ENCODE assay signal across 9 cellular contexts in genomic region chr16:69107311-69107962, GRCh38. TPM values are rescaled to one million over a fixed set of nuclear protein-coding genes. Genes with fewer than 3 reads are reported as not detected.
DNase-seq lines count a peak whose midpoint lies in the region; ATAC-seq and TF ChIP-seq lines count a peak whose summit lies in the region.
"Had no signal": no experiment of that assay in that cellular context is flagged by ENCODE, and none has a peak within 500 bp of the region (broad histone marks: within the 10 kb centered on the region; RNA-seq: fewer than 3 reads in every experiment).

No MANE protein-coding gene starts in this region.

- H3K9me3 ChIP-seq in suprapubic skin = no peaks in the 10 kb centered on the region

- WGBS in suprapubic skin = 4% methylated on average over 19 of the region's 52 CpGs

- H3K36me3 Mint-ChIP-seq in T-helper 1 cell treated with Interleukin-12 subunit alpha and Interleukin-12 subunit beta and Interleukin-4 antibody, amounts not matched to agents 30 μg/mL and 1 μg/mL, for 36 hours (ENCODE audit: low read depth) = peaks cover 8% of the 10 kb centered on the region

- H3K4me3 ChIP-seq in brain microvascular endothelial cell (ENCODE audit: low read depth, low read length) (peak overlapping the region; percentile 30), suprapubic skin (peak overlapping the region; percentile 78)

- DNase-seq in T-helper 1 cell (no peak), brain microvascular endothelial cell (no peak), left colon (peak; percentile 67 to 76), suprapubic skin (ENCODE audit: low spot score in 2 of 2) (peak in 1 of 2 donors; percentile 61), COR-L47 (lab: John Stamatoyannopoulos, UW) (no peak)
- DNase-seq: activated naive CD4-positive, alpha-beta T cell treated with anti-CD3 and anti-CD28 coated beads, Interleukin-2, amount 50 U/mL, for 16 hours had no signal

- peaks cover 44% of the 10 kb centered on the region for H3K4me1 ChIP-seq in suprapubic skin

- H3K27me3 Mint-ChIP-seq in T-helper 1 cell treated with Interleukin-12 subunit alpha and Interleukin-12 subunit beta and Interleukin-4 antibody, amounts not matched to agents 30 μg/mL and 1 μg/mL, for 36 hours (ENCODE audit: low read depth) = peaks cover 40% of the 10 kb centered on the region

- intact Hi-C loops in left colon (cut with DNase I, micrococcal nuclease) = no loop called here

- ATAC-seq in left colon (peak; percentile 68), HG02884 (IDR thresholded peaks at IDR 0.05; ENCODE audit: unreplicated experiment) (no peak), GM18519 (IDR thresholded peaks at IDR 0.05; ENCODE audit: low FRiP score, unreplicated experiment) (no peak)

- H3K4me1 Mint-ChIP-seq in T-helper 1 cell treated with Interleukin-12 subunit alpha and Interleukin-12 subunit beta and Interleukin-4 antibody, amounts not matched to agents 30 μg/mL and 1 μg/mL, for 36 hours (ENCODE audit: low read depth) = peaks cover 13% of the 10 kb centered on the region

- TF ChIP-seq EP300 in suprapubic skin (IDR thresholded peaks at IDR 0.05) = no peak

- no peak for TF ChIP-seq POLR2A in suprapubic skin (IDR thresholded peaks at IDR 0.05)

- no peak overlapping the region for H3K27ac ChIP-seq in brain microvascular endothelial cell
- H3K27ac ChIP-seq in suprapubic skin = no peak overlapping the region

- no peaks in the 10 kb centered on the region for H3K9me3 Mint-ChIP-seq in T-helper 1 cell treated with Interleukin-12 subunit alpha and Interleukin-12 subunit beta and Interleukin-4 antibody, amounts not matched to agents 30 μg/mL and 1 μg/mL, for 36 hours

- no peaks in the 10 kb centered on the region for H3K27me3 ChIP-seq in brain microvascular endothelial cell (replicated peaks)
- H3K27me3 ChIP-seq in suprapubic skin = peaks cover 7% of the 10 kb centered on the region

- H3K36me3 ChIP-seq in brain microvascular endothelial cell (replicated peaks) (no peaks in the 10 kb centered on the region), suprapubic skin (peaks cover 15% of the 10 kb centered on the region)

- H3K4me3 Mint-ChIP-seq in T-helper 1 cell treated with Interleukin-12 subunit alpha and Interleukin-12 subunit beta and Interleukin-4 antibody, amounts not matched to agents 30 μg/mL and 1 μg/mL, for 36 hours = peak overlapping the region; percentile 51

- H3K27ac Mint-ChIP-seq in T-helper 1 cell treated with Interleukin-12 subunit alpha and Interleukin-12 subunit beta and Interleukin-4 antibody, amounts not matched to agents 30 μg/mL and 1 μg/mL, for 36 hours = no peak overlapping the region

- TF ChIP-seq CTCF in brain microvascular endothelial cell (IDR thresholded peaks at IDR 0.05; ENCODE audit: low read depth, low read length, missing control alignments) = no peak
- TF ChIP-seq CTCF in suprapubic skin (IDR thresholded peaks at IDR 0.05) = no peak

- in situ Hi-C loops in brain microvascular endothelial cell (cut with HindIII; ENCODE audit: low pct_ligation_motif_present, low sequenced_read_pairs) = loop anchor here (25.0 kb wide), 2 partner anchors 95 to 195 kb away; no protein-coding TSS in a partner anchor

RNA-seq across cellular contexts. Expression of gene HAS3, which starts 2.0 kb away (rescaled TPM):
- total RNA-seq in left colon (10 to 100 TPM in 1 of 2 donors, 1 to 10 TPM in 1; 2.8 to 21.1 TPM), suprapubic skin (10 to 100 TPM in 1 of 4 donors, 1 to 10 TPM in 3; 4.4 to 11.3 (median 7.1) TPM)

RNA-seq across cellular contexts. Expression of gene CHTF8, which starts 25.0 kb away (rescaled TPM):
- total RNA-seq in left colon (10 to 100 TPM; 84.4 to 90.3 TPM), suprapubic skin (100 to 1,000 TPM in 1 of 4 donors, 10 to 100 TPM in 3; 76.9 to 128 (median 90.0) TPM)

RNA-seq across cellular contexts. Expression of gene UTP4, which starts 25.0 kb away (rescaled TPM):
- total RNA-seq in left colon (10 to 100 TPM; 20.8 to 22.9 TPM), suprapubic skin (10 to 100 TPM; 25.1 to 41.7 (median 34.8) TPM)

Comparison
In these comparisons a context has a peak if more than half of its experiments do, and no peak if none do; other contexts are left out.
1. DNase-seq: peak in left colon (2 of 2); none in T-helper 1 cell (0 of 5), brain microvascular endothelial cell (single experiment) and COR-L47 (single experiment).